1 cellular context compared by ENCODE assay signal in genomic region chr14:100754020-100754419, GRCh38.
TF ChIP-seq lines count a peak whose summit lies in the region.

No MANE protein-coding gene starts in this region.

TF ChIP-seq in K562, 482 proteins besides CTCF, POLR2A, EP300 and RAD21 (continued from another document):
- TF ChIP-seq ZNF511 (CRISPR knock-in tag; IDR thresholded peaks at IDR 0.05) (no peak), ZNF780A (CRISPR knock-in tag; IDR thresholded peaks at IDR 0.05) (no peak), ZKSCAN8 (CRISPR knock-in tag; IDR thresholded peaks at IDR 0.05) (no peak), RFX5 (IDR thresholded peaks at IDR 0.05; ENCODE audit: low read depth, low read length) (no peak), BCOR (IDR thresholded peaks at IDR 0.05) (no peak), ZNF655 (CRISPR knock-in tag; IDR thresholded peaks at IDR 0.05) (no peak), MEF2D (tag; conservative IDR thresholded peaks at IDR 0.05; ENCODE audit: low read depth) (no peak), RERE (CRISPR knock-in tag; IDR thresholded peaks at IDR 0.05; ENCODE audit: borderline replicate concordance) (no peak), NR0B1 (IDR thresholded peaks at IDR 0.05; ENCODE audit: partially characterized antibody) (no peak), ETV1 (tag; conservative IDR thresholded peaks at IDR 0.05; ENCODE audit: low read depth) (no peak), POLR3G (IDR thresholded peaks at IDR 0.05; ENCODE audit: extremely low read depth, insufficient read length, insufficient replicate concordance) (no peak), USF1 (CRISPR knock-in tag; IDR thresholded peaks at IDR 0.05) (no peak), ILF3 (IDR thresholded peaks at IDR 0.05; ENCODE audit: borderline replicate concordance) (no peak)
